Comparison of ENCODE assay signal across 15 cellular contexts in the genomic region with DNA sequence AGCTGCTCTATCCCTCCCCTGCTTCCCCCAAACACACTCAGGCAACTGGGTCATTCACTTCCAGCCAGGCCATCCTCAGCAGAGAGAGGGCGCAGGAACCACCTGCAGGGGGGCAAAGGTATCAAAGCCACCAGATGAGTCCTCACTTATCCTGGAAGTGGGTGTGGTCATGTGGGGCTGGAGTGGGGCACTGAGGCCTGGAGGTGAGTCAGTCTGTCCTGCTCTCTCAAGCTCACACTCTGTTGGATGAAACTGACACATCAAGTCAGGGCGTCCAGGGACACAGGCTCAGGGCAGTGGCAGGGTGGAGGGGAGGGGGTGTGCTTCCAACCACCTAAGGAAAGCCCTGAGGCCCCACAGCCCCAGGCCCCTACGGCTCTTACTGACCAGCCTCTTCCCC. TPM values are rescaled to one million over a fixed set of nuclear protein-coding genes. Genes with fewer than 3 reads are reported as not detected.
A peak's percentile ranks its signal among the peaks of the same experiment; 100 is the strongest.
DNase-seq lines count a peak whose midpoint lies in the region; ATAC-seq lines count a peak whose summit lies in the region.
"Had no signal": no experiment of that assay in that cellular context is flagged by ENCODE, and none has a peak within 500 bp of the region (broad histone marks: within the 10 kb centered on the region; RNA-seq: fewer than 3 reads in every experiment).

No MANE protein-coding gene starts in this region.

- no peak overlapping the region for H3K4me3 ChIP-seq in H7 (ENCODE audit: insufficient read depth, low read depth, low read length)

- peak; percentile 49 for DNase-seq in activated effector memory CD4-positive, alpha-beta T cell treated with anti-CD3 and anti-CD28 coated beads, Interleukin-2, amount 50 U/mL, for 16 hours
- DNase-seq in activated effector memory CD4-positive, alpha-beta T cell treated with Interleukin-2 at 50 U/mL for 16 hours: no peak
- peak; percentile 43 for DNase-seq in H7
- DNase-seq in islet precursor cell: peak; percentile 35
- peak; percentile 19 for DNase-seq in sciatic nerve (ENCODE audit: low spot score)
- no peak for DNase-seq in epidermal melanocyte (ENCODE audit: insufficient read length, low spot score)
- DNase-seq in stimulated activated CD4-positive, alpha-beta T cell treated with anti-CD3 and anti-CD28 coated beads, Interleukin-12 subunit alpha, Interleukin-12 subunit beta, amount 100 ng/mL, for 4 hours: no peak
- DNase-seq: Calu3, IMR-90, NCI-H1105 treated with DMSO at 0.1 percent for 48 hours, NCI-H2081, OCI-M1, SHP77 treated with DMSO at 0.1 percent for 48 hours had no signal

- ATAC-seq in sciatic nerve (no peak), GM18868 (IDR thresholded peaks at IDR 0.05; ENCODE audit: unreplicated experiment) (no peak)

- H3K27me3 ChIP-seq in H7 (ENCODE audit: control insufficient read depth, insufficient read depth, low read length): peaks cover 37% of the 10 kb centered on the region

- H3K36me3 ChIP-seq in H7 (replicated peaks; ENCODE audit: control insufficient read depth, insufficient read depth, low read length): no peaks in the 10 kb centered on the region

- intact Hi-C loops in sciatic nerve (cut with DNase I): no loop called here

RNA-seq across cellular contexts. Expression of a gene that starts 8.0 kb away (rescaled TPM):
- total RNA-seq in H7 (2014; rRNA removed; shearing (Covaris generic)): 16.0 and 19.9 TPM in 2 replicates
- total RNA-seq in sciatic nerve: 2.4 TPM
- total RNA-seq: A673, Calu3 had no signal

Comparison
In these comparisons a context has a peak if more than half of its experiments do, and no peak if none do; other contexts are left out.
1. DNase-seq: peak in activated effector memory CD4-positive, alpha-beta T cell treated with anti-CD3 and anti-CD28 coated beads, Interleukin-2, amount 50 U/mL, for 16 hours (single experiment), H7 (single experiment), islet precursor cell (single experiment) and sciatic nerve (single experiment); none in activated effector memory CD4-positive, alpha-beta T cell treated with Interleukin-2 at 50 U/mL for 16 hours (single experiment), epidermal melanocyte (single experiment) and stimulated activated CD4-positive, alpha-beta T cell treated with anti-CD3 and anti-CD28 coated beads, Interleukin-12 subunit alpha, Interleukin-12 subunit beta, amount 100 ng/mL, for 4 hours (single experiment).